Comparison of ENCODE assay signal across 8 cellular contexts in genomic region chr12:12975322-12976077, GRCh38. TPM values are rescaled to one million over a fixed set of nuclear protein-coding genes. Genes with fewer than 3 reads are reported as not detected.
DNase-seq lines count a peak whose midpoint lies in the region; ATAC-seq and TF ChIP-seq lines count a peak whose summit lies in the region.

No MANE protein-coding gene starts in this region.

- DNase-seq in Ammon's horn (ENCODE audit: low spot score) (peak; percentile 81), HL-60 (ENCODE audit: low read depth in 1 of 2, low spot score in 1 of 2) (peak in 1 of 2 experiments; percentile 68), WTC11 (ENCODE audit: low spot score) (peak; percentile 62), hypothalamus (lab: John Stamatoyannopoulos, UW) (peak in 30 of 51 donors; percentile 8 to 69 (median 26)), DMS153 treated with DMSO at 0.1 percent for 48 hours (lab: John Stamatoyannopoulos, UW; ENCODE audit: unreplicated experiment) (no peak)
- DNase-seq in activated T-cell treated with anti-CD3 and anti-CD28 coated beads, Interleukin-2, amount 50 U/mL, for 24 hours, result no peak

- TF ChIP-seq CTCF in HL-60 (IDR thresholded peaks at IDR 0.05; ENCODE audit: insufficient read depth, low read length) (peak; percentile 42), WTC11 (IDR thresholded peaks at IDR 0.05) (no peak)

- H3K36me3 ChIP-seq in urinary bladder (ENCODE audit: insufficient read depth), result peaks cover 3% of the 10 kb centered on the region

- peaks cover 1% of the 10 kb centered on the region for H3K4me1 ChIP-seq in urinary bladder (ENCODE audit: insufficient read depth)

- CTCF ChIA-PET in WTC11 (lab: Charles Lee), result interaction anchor here (0.5 to 3.0 kb wide), 50 partner anchors 8 to 315 kb away, joined by 3 to 33 read pairs (median 5); partner anchors contain the start of gene GPRC5A

- H3K27me3 ChIP-seq in HL-60 (ENCODE audit: insufficient read depth, poor library complexity, severe bottlenecking), result no peaks in the 10 kb centered on the region

- H3K27ac Mint-ChIP-seq in WTC11, result no peak overlapping the region
- no peak overlapping the region for H3K27ac Mint-ChIP-seq in activated T-cell treated with anti-CD3 and anti-CD28 coated beads, Interleukin-2, amount 50 U/mL, for 24 hours

- peaks cover 20% of the 10 kb centered on the region for H3K9me3 Mint-ChIP-seq in WTC11
- H3K9me3 Mint-ChIP-seq in activated T-cell treated with anti-CD3 and anti-CD28 coated beads, Interleukin-2, amount 50 U/mL, for 24 hours, result peaks cover 20% of the 10 kb centered on the region

- peaks cover 53% of the 10 kb centered on the region for H3K36me3 Mint-ChIP-seq in WTC11
- peaks cover 50% of the 10 kb centered on the region for H3K36me3 Mint-ChIP-seq in activated T-cell treated with anti-CD3 and anti-CD28 coated beads, Interleukin-2, amount 50 U/mL, for 24 hours (ENCODE audit: low read depth)

- 79% methylated on average over 14 of the region's 14 CpGs for WGBS in urinary bladder

- H3K4me3 ChIP-seq in HL-60 (replicated peaks; ENCODE audit: insufficient read depth, low read length), result no peak overlapping the region
- H3K4me3 ChIP-seq in urinary bladder (ENCODE audit: low read depth, low read length), result no peak overlapping the region

- H3K4me3 Mint-ChIP-seq in WTC11, result no peak overlapping the region
- H3K4me3 Mint-ChIP-seq in activated T-cell treated with anti-CD3 and anti-CD28 coated beads, Interleukin-2, amount 50 U/mL, for 24 hours, result no peak overlapping the region

- H3K27ac ChIP-seq in HL-60 (replicated peaks) (no peak overlapping the region), urinary bladder (ENCODE audit: low read depth) (peak overlapping the region; percentile 59)

- peak; percentile 99 for ATAC-seq in WTC11
- no peak for ATAC-seq in HG03439 (IDR thresholded peaks at IDR 0.05; ENCODE audit: unreplicated experiment)

- H3K27me3 Mint-ChIP-seq in WTC11 (ENCODE audit: low read depth), result peaks cover 3% of the 10 kb centered on the region; the same call in 1 of the 2 replicates
- H3K27me3 Mint-ChIP-seq in activated T-cell treated with anti-CD3 and anti-CD28 coated beads, Interleukin-2, amount 50 U/mL, for 24 hours, result no peaks in the 10 kb centered on the region

- H3K4me1 Mint-ChIP-seq in WTC11, result no peaks in the 10 kb centered on the region
- H3K4me1 Mint-ChIP-seq in activated T-cell treated with anti-CD3 and anti-CD28 coated beads, Interleukin-2, amount 50 U/mL, for 24 hours (ENCODE audit: low read depth), result no peaks in the 10 kb centered on the region

- POLR2A ChIA-PET in WTC11 (lab: Charles Lee), result interaction anchor here (0.6 to 1.0 kb wide), 5 partner anchors 42 to 1815 kb away, joined by 3 to 7 read pairs (median 4); no protein-coding TSS in a partner anchor

TF ChIP-seq in WTC11, 78 proteins besides CTCF, POLR2A, EP300 and RAD21 (continues in another document):
- TF ChIP-seq MYBL2 (CRISPR knock-in tag; IDR thresholded peaks at IDR 0.05) (no peak), JAZF1 (CRISPR knock-in tag; IDR thresholded peaks at IDR 0.05) (no peak), GRHL2 (CRISPR knock-in tag; IDR thresholded peaks at IDR 0.05; ENCODE audit: insufficient replicate concordance, severe bottlenecking) (no peak), JUN (CRISPR knock-in tag; IDR thresholded peaks at IDR 0.05) (no peak), ETV6 (CRISPR knock-in tag; IDR thresholded peaks at IDR 0.05) (no peak), OVOL2 (CRISPR knock-in tag; IDR thresholded peaks at IDR 0.05; ENCODE audit: borderline replicate concordance) (no peak), ZMAT4 (CRISPR knock-in tag; IDR thresholded peaks at IDR 0.05) (no peak), NFYB (CRISPR knock-in tag; conservative IDR thresholded peaks at IDR 0.05; ENCODE audit: low read depth) (no peak), ZNF121 (CRISPR knock-in tag; IDR thresholded peaks at IDR 0.05) (no peak)
- TF ChIP-seq, protein P1, sequence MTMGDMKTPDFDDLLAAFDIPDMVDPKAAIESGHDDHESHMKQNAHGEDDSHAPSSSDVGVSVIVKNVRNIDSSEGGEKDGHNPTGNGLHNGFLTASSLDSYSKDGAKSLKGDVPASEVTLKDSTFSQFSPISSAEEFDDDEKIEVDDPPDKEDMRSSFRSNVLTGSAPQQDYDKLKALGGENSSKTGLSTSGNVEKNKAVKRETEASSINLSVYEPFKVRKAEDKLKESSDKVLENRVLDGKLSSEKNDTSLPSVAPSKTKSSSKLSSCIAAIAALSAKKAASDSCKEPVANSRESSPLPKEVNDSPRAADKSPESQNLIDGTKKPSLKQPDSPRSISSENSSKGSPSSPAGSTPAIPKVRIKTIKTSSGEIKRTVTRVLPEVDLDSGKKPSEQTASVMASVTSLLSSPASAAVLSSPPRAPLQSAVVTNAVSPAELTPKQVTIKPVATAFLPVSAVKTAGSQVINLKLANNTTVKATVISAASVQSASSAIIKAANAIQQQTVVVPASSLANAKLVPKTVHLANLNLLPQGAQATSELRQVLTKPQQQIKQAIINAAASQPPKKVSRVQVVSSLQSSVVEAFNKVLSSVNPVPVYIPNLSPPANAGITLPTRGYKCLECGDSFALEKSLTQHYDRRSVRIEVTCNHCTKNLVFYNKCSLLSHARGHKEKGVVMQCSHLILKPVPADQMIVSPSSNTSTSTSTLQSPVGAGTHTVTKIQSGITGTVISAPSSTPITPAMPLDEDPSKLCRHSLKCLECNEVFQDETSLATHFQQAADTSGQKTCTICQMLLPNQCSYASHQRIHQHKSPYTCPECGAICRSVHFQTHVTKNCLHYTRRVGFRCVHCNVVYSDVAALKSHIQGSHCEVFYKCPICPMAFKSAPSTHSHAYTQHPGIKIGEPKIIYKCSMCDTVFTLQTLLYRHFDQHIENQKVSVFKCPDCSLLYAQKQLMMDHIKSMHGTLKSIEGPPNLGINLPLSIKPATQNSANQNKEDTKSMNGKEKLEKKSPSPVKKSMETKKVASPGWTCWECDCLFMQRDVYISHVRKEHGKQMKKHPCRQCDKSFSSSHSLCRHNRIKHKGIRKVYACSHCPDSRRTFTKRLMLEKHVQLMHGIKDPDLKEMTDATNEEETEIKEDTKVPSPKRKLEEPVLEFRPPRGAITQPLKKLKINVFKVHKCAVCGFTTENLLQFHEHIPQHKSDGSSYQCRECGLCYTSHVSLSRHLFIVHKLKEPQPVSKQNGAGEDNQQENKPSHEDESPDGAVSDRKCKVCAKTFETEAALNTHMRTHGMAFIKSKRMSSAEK (CRISPR knock-in tag; IDR thresholded peaks at IDR 0.05; ENCODE audit: borderline replicate concordance), result no peak
- TF ChIP-seq, protein P2, sequence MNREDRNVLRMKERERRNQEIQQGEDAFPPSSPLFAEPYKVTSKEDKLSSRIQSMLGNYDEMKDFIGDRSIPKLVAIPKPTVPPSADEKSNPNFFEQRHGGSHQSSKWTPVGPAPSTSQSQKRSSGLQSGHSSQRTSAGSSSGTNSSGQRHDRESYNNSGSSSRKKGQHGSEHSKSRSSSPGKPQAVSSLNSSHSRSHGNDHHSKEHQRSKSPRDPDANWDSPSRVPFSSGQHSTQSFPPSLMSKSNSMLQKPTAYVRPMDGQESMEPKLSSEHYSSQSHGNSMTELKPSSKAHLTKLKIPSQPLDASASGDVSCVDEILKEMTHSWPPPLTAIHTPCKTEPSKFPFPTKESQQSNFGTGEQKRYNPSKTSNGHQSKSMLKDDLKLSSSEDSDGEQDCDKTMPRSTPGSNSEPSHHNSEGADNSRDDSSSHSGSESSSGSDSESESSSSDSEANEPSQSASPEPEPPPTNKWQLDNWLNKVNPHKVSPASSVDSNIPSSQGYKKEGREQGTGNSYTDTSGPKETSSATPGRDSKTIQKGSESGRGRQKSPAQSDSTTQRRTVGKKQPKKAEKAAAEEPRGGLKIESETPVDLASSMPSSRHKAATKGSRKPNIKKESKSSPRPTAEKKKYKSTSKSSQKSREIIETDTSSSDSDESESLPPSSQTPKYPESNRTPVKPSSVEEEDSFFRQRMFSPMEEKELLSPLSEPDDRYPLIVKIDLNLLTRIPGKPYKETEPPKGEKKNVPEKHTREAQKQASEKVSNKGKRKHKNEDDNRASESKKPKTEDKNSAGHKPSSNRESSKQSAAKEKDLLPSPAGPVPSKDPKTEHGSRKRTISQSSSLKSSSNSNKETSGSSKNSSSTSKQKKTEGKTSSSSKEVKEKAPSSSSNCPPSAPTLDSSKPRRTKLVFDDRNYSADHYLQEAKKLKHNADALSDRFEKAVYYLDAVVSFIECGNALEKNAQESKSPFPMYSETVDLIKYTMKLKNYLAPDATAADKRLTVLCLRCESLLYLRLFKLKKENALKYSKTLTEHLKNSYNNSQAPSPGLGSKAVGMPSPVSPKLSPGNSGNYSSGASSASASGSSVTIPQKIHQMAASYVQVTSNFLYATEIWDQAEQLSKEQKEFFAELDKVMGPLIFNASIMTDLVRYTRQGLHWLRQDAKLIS (CRISPR knock-in tag; IDR thresholded peaks at IDR 0.05; ENCODE audit: borderline replicate concordance), result no peak
- TF ChIP-seq, protein P3, sequence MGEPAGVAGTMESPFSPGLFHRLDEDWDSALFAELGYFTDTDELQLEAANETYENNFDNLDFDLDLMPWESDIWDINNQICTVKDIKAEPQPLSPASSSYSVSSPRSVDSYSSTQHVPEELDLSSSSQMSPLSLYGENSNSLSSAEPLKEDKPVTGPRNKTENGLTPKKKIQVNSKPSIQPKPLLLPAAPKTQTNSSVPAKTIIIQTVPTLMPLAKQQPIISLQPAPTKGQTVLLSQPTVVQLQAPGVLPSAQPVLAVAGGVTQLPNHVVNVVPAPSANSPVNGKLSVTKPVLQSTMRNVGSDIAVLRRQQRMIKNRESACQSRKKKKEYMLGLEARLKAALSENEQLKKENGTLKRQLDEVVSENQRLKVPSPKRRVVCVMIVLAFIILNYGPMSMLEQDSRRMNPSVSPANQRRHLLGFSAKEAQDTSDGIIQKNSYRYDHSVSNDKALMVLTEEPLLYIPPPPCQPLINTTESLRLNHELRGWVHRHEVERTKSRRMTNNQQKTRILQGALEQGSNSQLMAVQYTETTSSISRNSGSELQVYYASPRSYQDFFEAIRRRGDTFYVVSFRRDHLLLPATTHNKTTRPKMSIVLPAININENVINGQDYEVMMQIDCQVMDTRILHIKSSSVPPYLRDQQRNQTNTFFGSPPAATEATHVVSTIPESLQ (CRISPR knock-in tag; IDR thresholded peaks at IDR 0.05), result no peak

RNA-seq across cellular contexts. Expression of gene GPRC5D, which starts 23.5 kb away (rescaled TPM):
- total RNA-seq in WTC11 (2021), result 0.33 TPM in 1 of 3 replicates, not detected in the others
- not detected for total RNA-seq in urinary bladder
- polyA plus RNA-seq in urinary bladder, result 0.13 TPM

RNA-seq across cellular contexts. Expression of gene HEBP1, which starts 24.6 kb away (rescaled TPM):
- total RNA-seq in WTC11 (2021) (61.6 to 62.7 TPM (median 61.8 TPM) in 3 replicates), urinary bladder (22.0 TPM)
- polyA plus RNA-seq in urinary bladder, result 68.5 TPM

Comparison
In these comparisons a context has a peak if more than half of its experiments do, and no peak if none do; other contexts are left out.
1. DNase-seq: peak in Ammon's horn (single experiment), WTC11 (single experiment) and hypothalamus (30 of 51); none in activated T-cell treated with anti-CD3 and anti-CD28 coated beads, Interleukin-2, amount 50 U/mL, for 24 hours (single experiment) and DMS153 treated with DMSO at 0.1 percent for 48 hours (single experiment).